Comparison of ENCODE assay signal across 8 cellular contexts in genomic region chr20:32333181-32333987, GRCh38. TPM values are rescaled to one million over a fixed set of nuclear protein-coding genes. Genes with fewer than 3 reads are reported as not detected.
A peak's percentile ranks its signal among the peaks of the same experiment; 100 is the strongest.
DNase-seq lines count a peak whose midpoint lies in the region; ATAC-seq lines count a peak whose summit lies in the region.

No MANE protein-coding gene starts in this region.

- peaks cover 17% of the 10 kb centered on the region for H3K4me1 ChIP-seq in SJSA1 (replicated peaks)
- peaks cover 35% of the 10 kb centered on the region for H3K4me1 ChIP-seq in mucosa of stomach (ENCODE audit: control insufficient read depth, insufficient read depth, low read length)

- no peaks in the 10 kb centered on the region for H3K9me3 ChIP-seq in SJSA1 (replicated peaks)
- H3K9me3 ChIP-seq in mucosa of stomach (ENCODE audit: control insufficient read depth, low read length) = no peaks in the 10 kb centered on the region

- H3K9ac ChIP-seq in mucosa of stomach (ENCODE audit: low read length) = peak overlapping the region; percentile 13

- ATAC-seq in GM18498 (IDR thresholded peaks at IDR 0.05; ENCODE audit: unreplicated experiment) (peak; percentile 62), GM21717 (IDR thresholded peaks at IDR 0.05; ENCODE audit: unreplicated experiment) (peak; percentile 60)

- 0 out of 2 replicates have a peak overlapping the region, but pooled peaks have one; percentile 13 for H3K27ac ChIP-seq in SJSA1

- H3K36me3 ChIP-seq in SJSA1 = peaks cover 27% of the 10 kb centered on the region
- H3K36me3 ChIP-seq in mucosa of stomach (ENCODE audit: control insufficient read depth, insufficient read depth, low read length) = no peaks in the 10 kb centered on the region

- no peak overlapping the region for H3K4me3 ChIP-seq in SJSA1
- no peak overlapping the region for H3K4me3 ChIP-seq in mucosa of stomach (ENCODE audit: low read length)

- no peaks in the 10 kb centered on the region for H3K27me3 ChIP-seq in SJSA1 (replicated peaks)
- no peaks in the 10 kb centered on the region for H3K27me3 ChIP-seq in mucosa of stomach (ENCODE audit: control insufficient read depth, insufficient read depth, low read length)

- DNase-seq in SJSA1 (ENCODE audit: low read depth in 1 of 2, low spot score in 2 of 2) (no peak), NCI-H2227 treated with DMSO at 0.1 percent for 48 hours (lab: John Stamatoyannopoulos, UW) (no peak), T1000 (lab: John Stamatoyannopoulos, UW) (no peak), NCI-H2171 treated with DMSO at 0.1 percent for 48 hours (lab: John Stamatoyannopoulos, UW) (no peak)
- no peak for DNase-seq in central memory CD4-positive, alpha-beta T cell

RNA-seq across cellular contexts. Expression of gene ASXL1, which starts 24.7 kb away (rescaled TPM):
- 19.9 and 35.2 TPM in 2 replicates for total RNA-seq in SJSA1 (2014; rRNA removed; shearing (Covaris generic))

RNA-seq across cellular contexts. Expression of gene KIF3B, which starts 55.9 kb away (rescaled TPM):
- total RNA-seq in SJSA1 (2014; rRNA removed; shearing (Covaris generic)) = 12.9 and 15.7 TPM in 2 replicates
